ENCODE assay signal across 8 cellular contexts in the genomic region with DNA sequence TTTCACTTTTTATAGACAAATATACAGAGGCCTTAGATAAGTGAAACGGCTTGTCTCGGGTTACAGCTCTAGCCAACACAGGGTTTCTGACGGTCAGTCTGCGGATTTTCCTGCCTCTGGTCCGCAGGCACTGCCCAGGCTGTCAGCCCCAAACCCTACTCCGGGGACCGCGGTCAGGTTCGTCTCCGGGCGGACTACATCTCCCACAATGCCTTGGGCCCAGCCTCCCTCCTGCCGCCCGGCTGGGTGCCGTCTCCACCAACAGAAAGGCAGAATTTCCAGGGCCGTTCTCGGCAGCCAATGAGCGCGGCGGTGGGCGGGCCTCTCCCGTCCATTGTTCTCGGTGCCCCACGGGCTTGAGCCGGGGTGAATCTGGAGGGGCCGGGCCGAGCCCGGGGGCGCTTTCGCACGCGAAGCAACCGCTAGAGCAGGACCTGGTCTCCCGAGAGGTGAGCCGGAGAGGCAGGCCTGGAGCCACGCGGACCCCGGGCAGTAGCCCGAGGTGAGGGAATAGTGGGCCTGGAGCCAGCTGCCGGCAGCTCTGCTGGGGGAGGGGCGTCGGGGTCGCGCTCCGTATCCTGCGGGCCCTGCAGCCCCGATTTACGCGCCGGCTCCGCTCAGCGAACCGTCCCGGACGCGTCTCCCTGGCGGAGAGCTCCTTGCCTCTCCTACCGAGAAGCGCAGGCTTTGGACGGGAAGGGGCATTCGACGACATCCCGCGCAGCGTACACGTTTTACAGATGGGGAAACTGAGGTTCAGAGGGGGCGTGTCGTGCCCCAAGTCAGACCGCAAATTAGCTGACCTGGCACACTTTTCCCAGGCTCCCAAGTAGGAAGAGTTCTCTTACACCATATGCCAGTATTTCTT. TPM values are rescaled to one million over a fixed set of nuclear protein-coding genes. Genes with fewer than 3 reads are reported as not detected.
DNase-seq lines count a peak whose midpoint lies in the region; ATAC-seq and TF ChIP-seq lines count a peak whose summit lies in the region.

TSS of gene ZSCAN2 (plus strand) at position 323 of the 868 bp plus-strand sequence. CDS start 2,919 bp downstream, outside the sequence.

- H3K4me3 ChIP-seq in astrocyte of the cerebellum (ENCODE audit: low read depth, low read length), result peak within 1 kb of the TSS; percentile 95
- peak within 1 kb of the TSS; percentile 95 for H3K4me3 ChIP-seq in rectal smooth muscle tissue (ENCODE audit: low read length)
- peak within 1 kb of the TSS; percentile 77 to 93 for H3K4me3 ChIP-seq in vagina

- H3K4me1 ChIP-seq in rectal smooth muscle tissue (ENCODE audit: control insufficient read depth, insufficient read depth, low read length) (no peaks in the 10 kb centered on the region), vagina (peaks cover 19% of the 10 kb centered on the region)

- H3K27me3 ChIP-seq in rectal smooth muscle tissue (ENCODE audit: control insufficient read depth, insufficient read depth, low read length), result no peaks in the 10 kb centered on the region
- H3K27me3 ChIP-seq in vagina, result no peaks in the 10 kb centered on the region

- ATAC-seq in GM18505 (IDR thresholded peaks at IDR 0.05; ENCODE audit: unreplicated experiment), result peak; percentile 92
- ATAC-seq in HG02973 (IDR thresholded peaks at IDR 0.05; ENCODE audit: unreplicated experiment), result peak; percentile 97

- no peaks in the 10 kb centered on the region for H3K9me3 ChIP-seq in vagina

- DNase-seq in NCI-H1930 (lab: John Stamatoyannopoulos, UW), result peak; percentile 83 to 89
- DNase-seq in T-helper 22 cell (ENCODE audit: low read depth), result peak; percentile 89
- DNase-seq in astrocyte of the cerebellum (ENCODE audit: low read depth), result peak; percentile 86
- DNase-seq in hepatic stellate cell (ENCODE audit: low spot score), result peak; percentile 98
- DNase-seq in vagina (ENCODE audit: extremely low spot score in 2 of 2), result peak in 1 of 2 donors; percentile 95

- in situ Hi-C loops in astrocyte of the cerebellum (cut with HindIII; ENCODE audit: low sequenced_read_pairs), result no loop called here

- H3K9ac ChIP-seq in rectal smooth muscle tissue (ENCODE audit: low read length), result peak within 1 kb of the TSS; percentile 81

- TF ChIP-seq POLR2A in GM18505 (IDR thresholded peaks at IDR 0.05; ENCODE audit: borderline replicate concordance, extremely low read depth, insufficient read depth, insufficient read length) (peak; percentile 42), vagina (IDR thresholded peaks at IDR 0.05) (no peak)

- H3K36me3 ChIP-seq in rectal smooth muscle tissue (ENCODE audit: control insufficient read depth, insufficient read depth, low read length), result peaks cover 5% of the 10 kb centered on the region
- H3K36me3 ChIP-seq in vagina, result peaks cover 0 to 3% of the 10 kb centered on the region in 2 donors

- H3K27ac ChIP-seq in rectal smooth muscle tissue (ENCODE audit: low read depth, low read length), result peak within 1 kb of the TSS; percentile 51
- H3K27ac ChIP-seq in vagina, result peak within 1 kb of the TSS; percentile 70

- TF ChIP-seq CTCF in astrocyte of the cerebellum (IDR thresholded peaks at IDR 0.05; ENCODE audit: low read depth, low read length, missing control alignments) (no peak), vagina (IDR thresholded peaks at IDR 0.05) (no peak)

- intact Hi-C loops in vagina (cut with DNase I), result loop anchor here (5.0 kb wide), 1 partner anchor 326 kb away; no protein-coding TSS in a partner anchor

RNA-seq across cellular contexts. Expression of gene ZSCAN2, which starts in this region (rescaled TPM):
- 7.9 TPM for total RNA-seq in vagina
